Comparison of ENCODE assay signal across 8 cellular contexts in the genomic region with DNA sequence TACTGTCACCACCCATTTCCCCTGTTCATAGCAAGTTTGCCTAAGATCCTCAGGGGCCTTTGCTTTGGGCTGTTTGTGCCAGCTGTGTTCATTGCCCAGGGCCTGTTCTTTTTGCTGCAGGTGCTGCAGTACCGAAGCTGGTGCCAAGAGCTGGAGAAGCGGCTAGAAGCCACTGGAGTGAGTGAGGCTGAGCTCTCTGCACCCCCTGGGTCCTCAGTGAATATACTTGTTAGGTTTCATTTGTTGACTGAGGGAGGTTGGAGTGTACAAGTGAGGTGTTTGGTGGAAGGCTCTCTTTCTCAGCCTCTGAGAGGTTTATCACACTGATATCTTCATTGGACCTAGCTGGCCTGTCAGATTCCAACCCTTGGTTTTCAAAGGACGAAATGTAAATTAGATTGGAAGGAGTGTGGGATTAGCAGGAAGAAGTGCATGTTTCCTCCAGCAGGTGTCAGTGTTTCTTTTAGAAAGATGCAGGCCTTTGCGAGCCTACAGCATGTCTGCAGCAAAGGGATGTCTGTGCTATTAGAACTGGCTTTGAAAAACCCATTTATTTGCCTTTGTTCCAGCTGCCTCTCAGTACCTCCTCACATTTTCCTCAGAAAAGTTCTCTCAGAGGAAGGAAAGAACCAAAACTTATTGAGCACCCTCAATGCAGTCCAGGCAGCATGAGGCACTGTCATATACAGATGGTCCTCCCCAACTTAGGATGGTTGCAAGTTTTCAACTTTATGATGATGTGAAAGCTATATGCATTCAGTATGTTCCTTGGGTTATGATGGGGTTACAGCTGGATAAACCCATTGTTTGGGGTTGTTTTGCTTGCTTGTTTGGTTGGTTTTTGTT. TPM values are rescaled to one million over a fixed set of nuclear protein-coding genes. Genes with fewer than 3 reads are reported as not detected.
DNase-seq lines count a peak whose midpoint lies in the region; ATAC-seq, FAIRE-seq and TF ChIP-seq lines count a peak whose summit lies in the region.

No MANE protein-coding gene starts in this region.

- H4K20me1 ChIP-seq in astrocyte (ENCODE audit: insufficient read depth, low read length) (peaks cover 32% of the 10 kb centered on the region), hepatocyte (ENCODE audit: insufficient read depth, poor library complexity, severe bottlenecking) (no peaks in the 10 kb centered on the region)

- H3K79me2 ChIP-seq in astrocyte (ENCODE audit: insufficient read depth, low read length) = peaks cover 21% of the 10 kb centered on the region
- peaks cover 6% of the 10 kb centered on the region for H3K79me2 ChIP-seq in hepatocyte

- H3K4me2 ChIP-seq in astrocyte (ENCODE audit: low read length) (no peak overlapping the region), hepatocyte (no peak overlapping the region)

- H3K4me1 ChIP-seq in astrocyte (ENCODE audit: insufficient read depth, low read length) = peaks cover 18% of the 10 kb centered on the region
- H3K4me1 ChIP-seq in hepatocyte (ENCODE audit: insufficient read depth) = peaks cover 4% of the 10 kb centered on the region
- no peaks in the 10 kb centered on the region for H3K4me1 ChIP-seq in small intestine (ENCODE audit: control insufficient read depth in 2 of 2, insufficient read depth in 1 of 2, low read depth in 1 of 2, low read length in 1 of 2)

- H3K36me3 Mint-ChIP-seq in astrocyte (ENCODE audit: low read depth, unreplicated experiment) = peaks cover 29% of the 10 kb centered on the region

- H3K27ac ChIP-seq in astrocyte (ENCODE audit: low read depth, low read length) = no peak overlapping the region
- H3K27ac ChIP-seq in hepatocyte = no peak overlapping the region
- H3K27ac ChIP-seq in small intestine (ENCODE audit: low read depth in 1 of 2, low read length in 1 of 2) = no peak overlapping the region

- no peaks in the 10 kb centered on the region for H3K9me3 Mint-ChIP-seq in astrocyte (ENCODE audit: unreplicated experiment)

- peaks cover 23% of the 10 kb centered on the region for H3K4me1 Mint-ChIP-seq in astrocyte (ENCODE audit: low read depth, unreplicated experiment)

- 54% methylated on average over 4 of the region's 4 CpGs for WGBS in hepatocyte (ENCODE audit: low lambda C conversion rate, missing lambda C conversion rate)
- WGBS in small intestine, 3 donors = 25 to 44% (median 36%) methylated on average over 4 of the region's 4 CpGs

- no peak overlapping the region for H3K4me3 Mint-ChIP-seq in astrocyte (ENCODE audit: unreplicated experiment)

- no peaks in the 10 kb centered on the region for H3K27me3 Mint-ChIP-seq in astrocyte (ENCODE audit: low read depth, unreplicated experiment)

- FAIRE-seq in astrocyte (lab: Jason Lieb, UNC) (no peak), small intestine (lab: Jason Lieb, UNC) (no peak)

- H3K9ac ChIP-seq in astrocyte (ENCODE audit: low read length) = no peak overlapping the region

- H3K9me2 ChIP-seq in hepatocyte (replicated peaks; ENCODE audit: insufficient read depth) = no peaks in the 10 kb centered on the region

- DNase-seq in NCI-H524 (lab: John Stamatoyannopoulos, UW) (peak; percentile 42 to 79), NCI-H524 treated with DMSO at 0.1 percent for 48 hours (lab: John Stamatoyannopoulos, UW) (no peak), NCI-H128 (lab: John Stamatoyannopoulos, UW; ENCODE audit: unreplicated experiment) (peak; percentile 70), SW 1271 (lab: John Stamatoyannopoulos, UW) (peak; percentile 62 to 92), astrocyte (ENCODE audit: low read depth) (peak; percentile 41), hepatocyte (ENCODE audit: low spot score) (peak; percentile 84), small intestine (peak; percentile 72)

- no peaks in the 10 kb centered on the region for H3K9me3 ChIP-seq in astrocyte (ENCODE audit: insufficient read depth, low read depth, low read length)
- no peaks in the 10 kb centered on the region for H3K9me3 ChIP-seq in hepatocyte (ENCODE audit: low read depth)
- no peaks in the 10 kb centered on the region for H3K9me3 ChIP-seq in small intestine (ENCODE audit: control insufficient read depth, low read depth)

- H2AFZ ChIP-seq in astrocyte (ENCODE audit: low read depth, low read length) = no peak overlapping the region
- H2AFZ ChIP-seq in hepatocyte = no peak overlapping the region

- no peak for ATAC-seq in HG03108 (IDR thresholded peaks at IDR 0.05; ENCODE audit: unreplicated experiment)

- no peak overlapping the region for H3K27ac Mint-ChIP-seq in astrocyte (ENCODE audit: unreplicated experiment)

- TF ChIP-seq CTCF in astrocyte (IDR thresholded peaks at IDR 0.05; ENCODE audit: insufficient read depth, low read depth, low read length) (peak; percentile 89), hepatocyte (IDR thresholded peaks at IDR 0.05; ENCODE audit: poor library complexity) (peak; percentile 84)

- H3K27me3 ChIP-seq in astrocyte (ENCODE audit: insufficient read depth, low read length) (no peaks in the 10 kb centered on the region), hepatocyte (no peaks in the 10 kb centered on the region), small intestine (ENCODE audit: control insufficient read depth in 2 of 2, insufficient read depth in 2 of 2, low read length in 2 of 2) (no peaks in the 10 kb centered on the region)

- H3K4me3 ChIP-seq in astrocyte (ENCODE audit: insufficient read depth, low read depth, low read length) (no peak overlapping the region), hepatocyte (no peak overlapping the region), small intestine (ENCODE audit: low read depth in 1 of 2, low read length in 2 of 2) (no peak overlapping the region)

- H3K36me3 ChIP-seq in astrocyte (ENCODE audit: insufficient read depth, low read length) = peaks cover 37% of the 10 kb centered on the region
- no peaks in the 10 kb centered on the region for H3K36me3 ChIP-seq in hepatocyte (replicated peaks; ENCODE audit: insufficient read depth, low read depth)
- H3K36me3 ChIP-seq in small intestine (ENCODE audit: control insufficient read depth in 2 of 2, insufficient read depth in 2 of 2, low read length in 2 of 2) = peaks cover 4% of the 10 kb centered on the region in 2 donors

RNA-seq across cellular contexts. Expression of gene CEP250, which starts 8.3 kb away (rescaled TPM):
- total RNA-seq in astrocyte (81.2 and 107 TPM in 2 replicates), hepatocyte (9.6 and 12.4 TPM in 2 replicates)
- polyA plus RNA-seq in hepatocyte (18.5 and 23.4 TPM in 2 replicates), small intestine (10 to 100 TPM in 1 of 3 donors, 1 to 10 TPM in 2; 3.0 to 11.4 (median 6.3) TPM)

RNA-seq across cellular contexts. Expression of gene GDF5, which starts 25.6 kb away (rescaled TPM):
- 12.6 and 15.9 TPM in 2 replicates for total RNA-seq in astrocyte
- 1.0 and 1.6 TPM in 2 replicates for total RNA-seq in hepatocyte
- 2.0 and 2.7 TPM in 2 replicates for polyA plus RNA-seq in hepatocyte
- polyA plus RNA-seq in small intestine = under 1 TPM in 1 of 3 donors, not detected in 2; 0.07 TPM

RNA-seq across cellular contexts. Expression of gene UQCC1, which starts 51.9 kb away (rescaled TPM):
- total RNA-seq in astrocyte (44.5 and 49.0 TPM in 2 replicates), hepatocyte (28.2 and 31.8 TPM in 2 replicates)
- polyA plus RNA-seq in hepatocyte (33.1 and 38.8 TPM in 2 replicates), small intestine (10 to 100 TPM; 19.7 to 35.9 (median 24.2) TPM)
